In genomic region chrX:154804957-154805695, GRCh38 we compare ENCODE assay signal across 8 cellular contexts. TPM values are rescaled to one million over a fixed set of nuclear protein-coding genes. Genes with fewer than 3 reads are reported as not detected.
DNase-seq lines count a peak whose midpoint lies in the region; ATAC-seq, FAIRE-seq and TF ChIP-seq lines count a peak whose summit lies in the region.

TSS of gene MPP1 (minus strand) at chrX:154805485. CDS start at chrX:154805373, 112 bp downstream.

- peak within 1 kb of the TSS; percentile 77 for H3K4me3 ChIP-seq in Loucy (ENCODE audit: low read length, poor library complexity, severe bottlenecking)
- peak within 1 kb of the TSS; percentile 64 for H3K4me3 ChIP-seq in right cardiac atrium (ENCODE audit: low read length)

- H3K27me3 ChIP-seq in Loucy (ENCODE audit: insufficient read depth, low read length, poor library complexity, severe bottlenecking) (no peaks in the 10 kb centered on the region), right cardiac atrium (ENCODE audit: control insufficient read depth, insufficient read depth) (no peaks in the 10 kb centered on the region)

- peaks cover 36% of the 10 kb centered on the region for H3K4me1 Mint-ChIP-seq in T-helper 2 cell treated with Interferon-gamma antibody and Interleukin-4, amounts not matched to agents 5 μg/mL and 100 μg/mL, for 36 hours (ENCODE audit: low read depth)

- H3K4me1 ChIP-seq in Loucy (ENCODE audit: insufficient read depth, low read length, poor library complexity, severe bottlenecking) (peaks cover 40% of the 10 kb centered on the region), right cardiac atrium (ENCODE audit: control insufficient read depth, insufficient read depth, low read length) (peaks cover 2% of the 10 kb centered on the region)

- H2AFZ ChIP-seq in Loucy (ENCODE audit: low read length) = peak within 1 kb of the TSS; percentile 80

- H3K27me3 Mint-ChIP-seq in T-helper 2 cell treated with Interferon-gamma antibody and Interleukin-4, amounts not matched to agents 5 μg/mL and 100 μg/mL, for 36 hours (ENCODE audit: low read depth) = no peaks in the 10 kb centered on the region

- DNase-seq in GM03348 (ENCODE audit: low spot score) = peak; percentile 92
- DNase-seq in GOT3 (lab: John Stamatoyannopoulos, UW) = peak; percentile 28
- peak; percentile 72 for DNase-seq in T-helper 2 cell treated with Interferon-gamma antibody and Interleukin-4, amounts not matched to agents 5 μg/mL and 100 μg/mL, for 36 hours (ENCODE audit: low spot score)
- DNase-seq in right cardiac atrium = peak; percentile 76 to 91 (median 89)
- DNase-seq in putamen (ENCODE audit: low spot score) = peak; percentile 71
- DNase-seq in urothelium cell line (ENCODE audit: low spot score) = peak; percentile 90

- H3K4me3 Mint-ChIP-seq in T-helper 2 cell treated with Interferon-gamma antibody and Interleukin-4, amounts not matched to agents 5 μg/mL and 100 μg/mL, for 36 hours = peak within 1 kb of the TSS; percentile 91

- peaks cover 11% of the 10 kb centered on the region for H3K9me3 Mint-ChIP-seq in T-helper 2 cell treated with Interferon-gamma antibody and Interleukin-4, amounts not matched to agents 5 μg/mL and 100 μg/mL, for 36 hours

- peak within 1 kb of the TSS; percentile 62 for H3K27ac ChIP-seq in angular gyrus (ENCODE audit: low read depth, low read length)
- peak within 1 kb of the TSS; percentile 54 for H3K27ac ChIP-seq in right cardiac atrium (ENCODE audit: low read length)

- ATAC-seq in right cardiac atrium = peak; percentile 99

- TF ChIP-seq CTCF in Loucy (conservative IDR thresholded peaks at IDR 0.05; ENCODE audit: low read length) = no peak

- intact Hi-C loops in right cardiac atrium (cut with DNase I) = no loop called here

- H4K20me1 ChIP-seq in Loucy (ENCODE audit: insufficient read depth, low read length, poor library complexity, severe bottlenecking) = no peaks in the 10 kb centered on the region

- no peaks in the 10 kb centered on the region for H3K9me3 ChIP-seq in Loucy (ENCODE audit: insufficient read depth, low read depth, low read length)
- H3K9me3 ChIP-seq in right cardiac atrium (ENCODE audit: control insufficient read depth, low read length) = no peaks in the 10 kb centered on the region

- H3F3A ChIP-seq in Loucy (ENCODE audit: low read depth) = no peaks in the 10 kb centered on the region; the same call in 1 of the 2 replicates

- no peaks in the 10 kb centered on the region for H3K9me2 ChIP-seq in Loucy (replicated peaks; ENCODE audit: low read depth, low read length)

- 0 out of 2 replicates have a peak, but pooled peaks cover 9% of the 10 kb centered on the region for H3K79me2 ChIP-seq in Loucy (ENCODE audit: insufficient read depth, low read length)

- H3K27ac Mint-ChIP-seq in T-helper 2 cell treated with Interferon-gamma antibody and Interleukin-4, amounts not matched to agents 5 μg/mL and 100 μg/mL, for 36 hours = peak within 1 kb of the TSS; percentile 74

- peak within 1 kb of the TSS; percentile 76 for H3K9ac ChIP-seq in Loucy (ENCODE audit: low read depth, low read length, poor library complexity, severe bottlenecking)

- no peak for FAIRE-seq in urothelium cell line (lab: Jason Lieb, UNC)

- H3K4me2 ChIP-seq in Loucy (ENCODE audit: low read depth, low read length, poor library complexity, severe bottlenecking) = peak within 1 kb of the TSS; percentile 66

- H3K36me3 Mint-ChIP-seq in T-helper 2 cell treated with Interferon-gamma antibody and Interleukin-4, amounts not matched to agents 5 μg/mL and 100 μg/mL, for 36 hours (ENCODE audit: low read depth) = peaks cover 4% of the 10 kb centered on the region

- 1% methylated on average over 62 of the region's 65 CpGs for WGBS in right cardiac atrium

- H3K36me3 ChIP-seq in Loucy (ENCODE audit: insufficient read depth, low read length) = no peaks in the 10 kb centered on the region

RNA-seq across cellular contexts. Expression of gene MPP1, which starts in this region (rescaled TPM):
- 10 to 100 TPM; 25.3 to 42.7 (median 35.8) TPM for total RNA-seq in right cardiac atrium
- 20.4 TPM for polyA plus RNA-seq in right cardiac atrium

Comparison
In these comparisons a context has a peak if more than half of its experiments do, and no peak if none do; other contexts are left out.
1. Peak in every context shown above with its lines: DNase-seq, ATAC-seq, H3K4me3 ChIP-seq and H3K27ac ChIP-seq.
2. DNase-seq: peak in every context shown above with its lines; median percentile 92 in GM03348; 90 in urothelium cell line; 89 in right cardiac atrium; 72 in T-helper 2 cell treated with Interferon-gamma antibody and Interleukin-4, amounts not matched to agents 5 μg/mL and 100 μg/mL, for 36 hours; 71 in putamen; 28 in GOT3.